In the genomic region with DNA sequence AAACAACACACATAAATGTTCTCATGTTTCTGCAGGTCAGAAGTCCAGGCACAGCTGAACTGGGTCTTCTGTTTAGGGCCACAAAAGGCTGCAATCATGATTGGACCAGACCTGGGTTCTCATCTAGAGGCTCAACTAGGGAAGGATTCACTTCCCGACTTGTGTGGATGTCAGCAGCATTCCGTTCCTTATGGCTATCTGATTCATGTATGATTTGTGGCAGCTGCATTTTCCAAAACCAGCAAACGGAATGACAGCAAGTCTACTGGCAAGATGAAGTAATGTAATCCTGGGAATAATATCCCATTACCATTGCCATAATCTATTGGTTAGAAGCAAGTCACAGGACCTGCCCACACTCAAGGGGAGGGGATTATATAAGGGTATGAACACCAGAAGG, we compare ENCODE assay signal across 1 cellular context.
TF ChIP-seq lines count a peak whose summit lies in the region.

No MANE protein-coding gene starts in this region.

TF ChIP-seq in HepG2, 621 proteins besides CTCF, POLR2A, EP300 and RAD21 (continued from another document):
- TF ChIP-seq BHLHE40 (IDR thresholded peaks at IDR 0.05; ENCODE audit: low read length) (no peak), ATF7-NPFF (CRISPR knock-in tag; IDR thresholded peaks at IDR 0.05; ENCODE audit: low read depth) (no peak), TBP (CRISPR knock-in tag; IDR thresholded peaks at IDR 0.05) (no peak), CREB1 (IDR thresholded peaks at IDR 0.05) (no peak), CREB1 (CRISPR knock-in tag; IDR thresholded peaks at IDR 0.05) (no peak), ZNF737 (CRISPR knock-in tag; IDR thresholded peaks at IDR 0.05; ENCODE audit: borderline replicate concordance) (no peak)
- TF ChIP-seq, protein P1, sequence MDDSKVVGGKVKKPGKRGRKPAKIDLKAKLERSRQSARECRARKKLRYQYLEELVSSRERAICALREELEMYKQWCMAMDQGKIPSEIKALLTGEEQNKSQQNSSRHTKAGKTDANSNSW (CRISPR knock-in tag; IDR thresholded peaks at IDR 0.05; ENCODE audit: borderline replicate concordance), result no peak
